2 cellular contexts compared by ENCODE assay signal in the genomic region with DNA sequence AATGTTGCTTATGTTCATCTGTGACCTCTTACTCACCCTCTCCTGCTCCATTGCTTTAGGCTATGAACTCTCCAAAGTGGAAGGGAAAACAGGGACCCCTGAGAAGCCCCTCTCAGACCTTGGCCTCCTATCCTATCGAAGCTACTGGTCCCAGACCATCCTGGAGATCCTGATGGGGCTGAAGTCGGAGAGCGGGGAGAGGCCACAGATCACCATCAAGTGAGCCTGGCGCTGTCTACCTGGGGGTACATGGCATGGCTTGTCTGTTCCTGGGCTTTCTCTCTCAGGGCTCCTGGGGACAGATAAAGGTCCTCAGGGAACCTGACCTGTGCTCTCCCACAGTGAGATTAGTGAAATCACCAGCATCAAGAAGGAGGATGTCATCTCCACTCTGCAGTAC.
TF ChIP-seq lines count a peak whose summit lies in the region.

No MANE protein-coding gene starts in this region.

TF ChIP-seq in SK-N-SH, 30 proteins besides CTCF, POLR2A, EP300 and RAD21:
- TF ChIP-seq, protein P1, sequence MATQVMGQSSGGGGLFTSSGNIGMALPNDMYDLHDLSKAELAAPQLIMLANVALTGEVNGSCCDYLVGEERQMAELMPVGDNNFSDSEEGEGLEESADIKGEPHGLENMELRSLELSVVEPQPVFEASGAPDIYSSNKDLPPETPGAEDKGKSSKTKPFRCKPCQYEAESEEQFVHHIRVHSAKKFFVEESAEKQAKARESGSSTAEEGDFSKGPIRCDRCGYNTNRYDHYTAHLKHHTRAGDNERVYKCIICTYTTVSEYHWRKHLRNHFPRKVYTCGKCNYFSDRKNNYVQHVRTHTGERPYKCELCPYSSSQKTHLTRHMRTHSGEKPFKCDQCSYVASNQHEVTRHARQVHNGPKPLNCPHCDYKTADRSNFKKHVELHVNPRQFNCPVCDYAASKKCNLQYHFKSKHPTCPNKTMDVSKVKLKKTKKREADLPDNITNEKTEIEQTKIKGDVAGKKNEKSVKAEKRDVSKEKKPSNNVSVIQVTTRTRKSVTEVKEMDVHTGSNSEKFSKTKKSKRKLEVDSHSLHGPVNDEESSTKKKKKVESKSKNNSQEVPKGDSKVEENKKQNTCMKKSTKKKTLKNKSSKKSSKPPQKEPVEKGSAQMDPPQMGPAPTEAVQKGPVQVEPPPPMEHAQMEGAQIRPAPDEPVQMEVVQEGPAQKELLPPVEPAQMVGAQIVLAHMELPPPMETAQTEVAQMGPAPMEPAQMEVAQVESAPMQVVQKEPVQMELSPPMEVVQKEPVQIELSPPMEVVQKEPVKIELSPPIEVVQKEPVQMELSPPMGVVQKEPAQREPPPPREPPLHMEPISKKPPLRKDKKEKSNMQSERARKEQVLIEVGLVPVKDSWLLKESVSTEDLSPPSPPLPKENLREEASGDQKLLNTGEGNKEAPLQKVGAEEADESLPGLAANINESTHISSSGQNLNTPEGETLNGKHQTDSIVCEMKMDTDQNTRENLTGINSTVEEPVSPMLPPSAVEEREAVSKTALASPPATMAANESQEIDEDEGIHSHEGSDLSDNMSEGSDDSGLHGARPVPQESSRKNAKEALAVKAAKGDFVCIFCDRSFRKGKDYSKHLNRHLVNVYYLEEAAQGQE (IDR thresholded peaks at IDR 0.05; ENCODE audit: low read depth, low read length) = no peak

TF ChIP-seq in SK-N-SH treated with all-trans-retinoic acid at 6 μM for 48 hours, 23 proteins besides CTCF, POLR2A, EP300 and RAD21:
- no peak for TF ChIP-seq RARB (CRISPR knock-in tag; IDR thresholded peaks at IDR 0.05)
- TF ChIP-seq, protein P2, sequence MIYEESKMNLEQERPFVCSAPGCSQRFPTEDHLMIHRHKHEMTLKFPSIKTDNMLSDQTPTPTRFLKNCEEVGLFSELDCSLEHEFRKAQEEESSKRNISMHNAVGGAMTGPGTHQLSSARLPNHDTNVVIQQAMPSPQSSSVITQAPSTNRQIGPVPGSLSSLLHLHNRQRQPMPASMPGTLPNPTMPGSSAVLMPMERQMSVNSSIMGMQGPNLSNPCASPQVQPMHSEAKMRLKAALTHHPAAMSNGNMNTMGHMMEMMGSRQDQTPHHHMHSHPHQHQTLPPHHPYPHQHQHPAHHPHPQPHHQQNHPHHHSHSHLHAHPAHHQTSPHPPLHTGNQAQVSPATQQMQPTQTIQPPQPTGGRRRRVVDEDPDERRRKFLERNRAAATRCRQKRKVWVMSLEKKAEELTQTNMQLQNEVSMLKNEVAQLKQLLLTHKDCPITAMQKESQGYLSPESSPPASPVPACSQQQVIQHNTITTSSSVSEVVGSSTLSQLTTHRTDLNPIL (CRISPR knock-in tag; IDR thresholded peaks at IDR 0.05; ENCODE audit: low read depth) = no peak
- TF ChIP-seq ZNF8 (CRISPR knock-in tag; IDR thresholded peaks at IDR 0.05) = no peak
- no peak for TF ChIP-seq BACH2 (CRISPR knock-in tag; IDR thresholded peaks at IDR 0.05; ENCODE audit: borderline replicate concordance)
- TF ChIP-seq OSR1 (CRISPR knock-in tag; IDR thresholded peaks at IDR 0.05) = no peak
- TF ChIP-seq TCF4 (CRISPR knock-in tag; IDR thresholded peaks at IDR 0.05; ENCODE audit: borderline replicate concordance) = no peak
- no peak for TF ChIP-seq ZNF70 (CRISPR knock-in tag; IDR thresholded peaks at IDR 0.05)
- TF ChIP-seq ZNF565 (CRISPR knock-in tag; conservative IDR thresholded peaks at IDR 0.05; ENCODE audit: low read depth) = no peak
- TF ChIP-seq ARNTL (CRISPR knock-in tag; IDR thresholded peaks at IDR 0.05; ENCODE audit: borderline replicate concordance, low read depth) = no peak
- TF ChIP-seq ESRRG (CRISPR knock-in tag; IDR thresholded peaks at IDR 0.05) = no peak
- TF ChIP-seq ZC3H10 (CRISPR knock-in tag; IDR thresholded peaks at IDR 0.05) = no peak
- TF ChIP-seq SNAI2 (CRISPR knock-in tag; IDR thresholded peaks at IDR 0.05) = no peak
- no peak for TF ChIP-seq TOX (CRISPR knock-in tag; IDR thresholded peaks at IDR 0.05; ENCODE audit: borderline replicate concordance)
